In genomic region chr15:36502509-36502908, GRCh38 we compare ENCODE assay signal across 1 cellular context.
TF ChIP-seq lines count a peak whose summit lies in the region.

No MANE protein-coding gene starts in this region.

TF ChIP-seq in GM12878, 131 proteins besides CTCF, POLR2A, EP300 and RAD21:
- no peak for TF ChIP-seq MTA3 (IDR thresholded peaks at IDR 0.05; ENCODE audit: borderline replicate concordance, low read length)
- no peak for TF ChIP-seq IRF5 (IDR thresholded peaks at IDR 0.05; ENCODE audit: borderline replicate concordance)
- TF ChIP-seq PML (IDR thresholded peaks at IDR 0.05; ENCODE audit: low read length) = no peak
- no peak for TF ChIP-seq ZNF207 (IDR thresholded peaks at IDR 0.05; ENCODE audit: borderline replicate concordance)
- no peak for TF ChIP-seq STAT1 (conservative IDR thresholded peaks at IDR 0.05)
- TF ChIP-seq POLR2AphosphoS2 (IDR thresholded peaks at IDR 0.05; ENCODE audit: low read depth, low read length) = no peak
- TF ChIP-seq, protein P1, sequence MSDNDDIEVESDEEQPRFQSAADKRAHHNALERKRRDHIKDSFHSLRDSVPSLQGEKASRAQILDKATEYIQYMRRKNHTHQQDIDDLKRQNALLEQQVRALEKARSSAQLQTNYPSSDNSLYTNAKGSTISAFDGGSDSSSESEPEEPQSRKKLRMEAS (IDR thresholded peaks at IDR 0.05; ENCODE audit: low read depth, low read length) = no peak
- TF ChIP-seq BRCA1 (IDR thresholded peaks at IDR 0.05; ENCODE audit: low read depth, low read length) = no peak
- no peak for TF ChIP-seq YY1 (IDR thresholded peaks at IDR 0.05; ENCODE audit: low read depth, low read length)
- no peak for TF ChIP-seq GATAD2B (conservative IDR thresholded peaks at IDR 0.05; ENCODE audit: low read depth)
- TF ChIP-seq, protein P2, sequence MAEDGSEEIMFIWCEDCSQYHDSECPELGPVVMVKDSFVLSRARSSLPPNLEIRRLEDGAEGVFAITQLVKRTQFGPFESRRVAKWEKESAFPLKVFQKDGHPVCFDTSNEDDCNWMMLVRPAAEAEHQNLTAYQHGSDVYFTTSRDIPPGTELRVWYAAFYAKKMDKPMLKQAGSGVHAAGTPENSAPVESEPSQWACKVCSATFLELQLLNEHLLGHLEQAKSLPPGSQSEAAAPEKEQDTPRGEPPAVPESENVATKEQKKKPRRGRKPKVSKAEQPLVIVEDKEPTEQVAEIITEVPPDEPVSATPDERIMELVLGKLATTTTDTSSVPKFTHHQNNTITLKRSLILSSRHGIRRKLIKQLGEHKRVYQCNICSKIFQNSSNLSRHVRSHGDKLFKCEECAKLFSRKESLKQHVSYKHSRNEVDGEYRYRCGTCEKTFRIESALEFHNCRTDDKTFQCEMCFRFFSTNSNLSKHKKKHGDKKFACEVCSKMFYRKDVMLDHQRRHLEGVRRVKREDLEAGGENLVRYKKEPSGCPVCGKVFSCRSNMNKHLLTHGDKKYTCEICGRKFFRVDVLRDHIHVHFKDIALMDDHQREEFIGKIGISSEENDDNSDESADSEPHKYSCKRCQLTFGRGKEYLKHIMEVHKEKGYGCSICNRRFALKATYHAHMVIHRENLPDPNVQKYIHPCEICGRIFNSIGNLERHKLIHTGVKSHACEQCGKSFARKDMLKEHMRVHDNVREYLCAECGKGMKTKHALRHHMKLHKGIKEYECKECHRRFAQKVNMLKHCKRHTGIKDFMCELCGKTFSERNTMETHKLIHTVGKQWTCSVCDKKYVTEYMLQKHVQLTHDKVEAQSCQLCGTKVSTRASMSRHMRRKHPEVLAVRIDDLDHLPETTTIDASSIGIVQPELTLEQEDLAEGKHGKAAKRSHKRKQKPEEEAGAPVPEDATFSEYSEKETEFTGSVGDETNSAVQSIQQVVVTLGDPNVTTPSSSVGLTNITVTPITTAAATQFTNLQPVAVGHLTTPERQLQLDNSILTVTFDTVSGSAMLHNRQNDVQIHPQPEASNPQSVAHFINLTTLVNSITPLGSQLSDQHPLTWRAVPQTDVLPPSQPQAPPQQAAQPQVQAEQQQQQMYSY (CRISPR knock-in tag; IDR thresholded peaks at IDR 0.05) = no peak
- TF ChIP-seq NFYA (IDR thresholded peaks at IDR 0.05; ENCODE audit: borderline replicate concordance, low read depth, low read length) = no peak
- TF ChIP-seq, protein P3, sequence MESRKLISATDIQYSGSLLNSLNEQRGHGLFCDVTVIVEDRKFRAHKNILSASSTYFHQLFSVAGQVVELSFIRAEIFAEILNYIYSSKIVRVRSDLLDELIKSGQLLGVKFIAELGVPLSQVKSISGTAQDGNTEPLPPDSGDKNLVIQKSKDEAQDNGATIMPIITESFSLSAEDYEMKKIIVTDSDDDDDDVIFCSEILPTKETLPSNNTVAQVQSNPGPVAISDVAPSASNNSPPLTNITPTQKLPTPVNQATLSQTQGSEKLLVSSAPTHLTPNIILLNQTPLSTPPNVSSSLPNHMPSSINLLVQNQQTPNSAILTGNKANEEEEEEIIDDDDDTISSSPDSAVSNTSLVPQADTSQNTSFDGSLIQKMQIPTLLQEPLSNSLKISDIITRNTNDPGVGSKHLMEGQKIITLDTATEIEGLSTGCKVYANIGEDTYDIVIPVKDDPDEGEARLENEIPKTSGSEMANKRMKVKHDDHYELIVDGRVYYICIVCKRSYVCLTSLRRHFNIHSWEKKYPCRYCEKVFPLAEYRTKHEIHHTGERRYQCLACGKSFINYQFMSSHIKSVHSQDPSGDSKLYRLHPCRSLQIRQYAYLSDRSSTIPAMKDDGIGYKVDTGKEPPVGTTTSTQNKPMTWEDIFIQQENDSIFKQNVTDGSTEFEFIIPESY (IDR thresholded peaks at IDR 0.05) = no peak
- TF ChIP-seq, protein P4, sequence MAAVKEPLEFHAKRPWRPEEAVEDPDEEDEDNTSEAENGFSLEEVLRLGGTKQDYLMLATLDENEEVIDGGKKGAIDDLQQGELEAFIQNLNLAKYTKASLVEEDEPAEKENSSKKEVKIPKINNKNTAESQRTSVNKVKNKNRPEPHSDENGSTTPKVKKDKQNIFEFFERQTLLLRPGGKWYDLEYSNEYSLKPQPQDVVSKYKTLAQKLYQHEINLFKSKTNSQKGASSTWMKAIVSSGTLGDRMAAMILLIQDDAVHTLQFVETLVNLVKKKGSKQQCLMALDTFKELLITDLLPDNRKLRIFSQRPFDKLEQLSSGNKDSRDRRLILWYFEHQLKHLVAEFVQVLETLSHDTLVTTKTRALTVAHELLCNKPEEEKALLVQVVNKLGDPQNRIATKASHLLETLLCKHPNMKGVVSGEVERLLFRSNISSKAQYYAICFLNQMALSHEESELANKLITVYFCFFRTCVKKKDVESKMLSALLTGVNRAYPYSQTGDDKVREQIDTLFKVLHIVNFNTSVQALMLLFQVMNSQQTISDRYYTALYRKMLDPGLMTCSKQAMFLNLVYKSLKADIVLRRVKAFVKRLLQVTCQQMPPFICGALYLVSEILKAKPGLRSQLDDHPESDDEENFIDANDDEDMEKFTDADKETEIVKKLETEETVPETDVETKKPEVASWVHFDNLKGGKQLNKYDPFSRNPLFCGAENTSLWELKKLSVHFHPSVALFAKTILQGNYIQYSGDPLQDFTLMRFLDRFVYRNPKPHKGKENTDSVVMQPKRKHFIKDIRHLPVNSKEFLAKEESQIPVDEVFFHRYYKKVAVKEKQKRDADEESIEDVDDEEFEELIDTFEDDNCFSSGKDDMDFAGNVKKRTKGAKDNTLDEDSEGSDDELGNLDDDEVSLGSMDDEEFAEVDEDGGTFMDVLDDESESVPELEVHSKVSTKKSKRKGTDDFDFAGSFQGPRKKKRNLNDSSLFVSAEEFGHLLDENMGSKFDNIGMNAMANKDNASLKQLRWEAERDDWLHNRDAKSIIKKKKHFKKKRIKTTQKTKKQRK (IDR thresholded peaks at IDR 0.05; ENCODE audit: low read depth, low read length) = no peak
- no peak for TF ChIP-seq RELA (IDR thresholded peaks at IDR 0.05; ENCODE audit: borderline replicate concordance, partially characterized antibody)
